ENCODE assay signal across 11 cellular contexts in genomic region chr4:153341575-153342090, GRCh38. TPM values are rescaled to one million over a fixed set of nuclear protein-coding genes. Genes with fewer than 3 reads are reported as not detected.
DNase-seq lines count a peak whose midpoint lies in the region; ATAC-seq, FAIRE-seq and TF ChIP-seq lines count a peak whose summit lies in the region.
"Had no signal": no experiment of that assay in that cellular context is flagged by ENCODE, and none has a peak within 500 bp of the region (broad histone marks: within the 10 kb centered on the region; RNA-seq: fewer than 3 reads in every experiment).

No MANE protein-coding gene starts in this region.

- H3K4me3 Mint-ChIP-seq in naive B cell: peak overlapping the region in 3 of 8 donors; percentile 40 to 61 (median 48)
- H3K4me3 Mint-ChIP-seq: T-helper 1 cell treated with Interleukin-12 subunit alpha and Interleukin-12 subunit beta and Interleukin-4 antibody, amounts not matched to agents 30 μg/mL and 1 μg/mL, for 36 hours had no signal

- no TSS peak for BruUV-seq in K562 (replicated peaks; lab: Mats Ljungman, UMichigan)

- in situ Hi-C loops in K562 (cut with MboI): no loop called here

- peaks cover 21% of the 10 kb centered on the region for H3K79me2 ChIP-seq in K562 (ENCODE audit: control insufficient read depth, insufficient read depth, low read length)

- H2AFZ ChIP-seq in K562 (ENCODE audit: low read depth, low read length): peak overlapping the region; percentile 76

- intact Hi-C loops in K562 (cut with micrococcal nuclease): loop anchor here (10.0 kb wide), 1 partner anchor 123 kb away; the partner anchor contains the start of gene TMEM131L

- no peaks in the 10 kb centered on the region for H3K27me3 Mint-ChIP-seq in naive B cell

- 0 out of 4 replicates have a peak overlapping the region, but pooled peaks of 1 of the 2 experiments have one; percentile 4 for H3K9ac ChIP-seq in K562 (ENCODE audit: insufficient read depth in 1 of 2, low read depth in 2 of 2, low read length in 2 of 2)

- H3K9me3 Mint-ChIP-seq in naive B cell: no peaks in the 10 kb centered on the region
- H3K9me3 Mint-ChIP-seq: activated T-helper 2 cell treated with anti-CD3 and anti-CD28 coated beads, Interferon-gamma antibody, Interleukin-2, Interleukin-4, amounts not matched to agents 10 μg/mL and 5 μg/mL and 100 μg/mL, durations not matched to agents 14 hours and 24 hours and 36 hours; T-helper 1 cell treated with Interleukin-12 subunit alpha and Interleukin-12 subunit beta and Interleukin-4 antibody, amounts not matched to agents 30 μg/mL and 1 μg/mL, for 36 hours had no signal

- peak; percentile 42 for FAIRE-seq in K562 (lab: Jason Lieb, UNC)

- no peaks in the 10 kb centered on the region for H3K9me1 ChIP-seq in K562 (ENCODE audit: control insufficient read depth, insufficient read depth, low read length)

- H3K36me3 Mint-ChIP-seq in naive B cell: no peaks in the 10 kb centered on the region

- H3K27me3 ChIP-seq in K562 (ENCODE audit: control insufficient read depth in 2 of 2, insufficient read depth in 2 of 2, low read length in 2 of 2): no peaks in the 10 kb centered on the region; a peak in 1 of 5 replicates
- H3K27me3 ChIP-seq: uterus had no signal

- peaks cover 8 to 12% of the 10 kb centered on the region in 2 experiments for H3K4me1 ChIP-seq in K562 (replicated peaks in 1 of 2; ENCODE audit: control insufficient read depth in 2 of 2, insufficient read depth in 2 of 2, low read length in 2 of 2)
- H3K4me1 ChIP-seq: uterus had no signal

- DNase-seq in NB4 (ENCODE audit: low read depth) (peak; percentile 82), K562 (ENCODE audit: extremely low read depth in 1 of 4, low spot score in 3 of 4) (peak in 2 of 4 experiments; percentile 43 to 68), naive B cell (peak; percentile 29), NCI-H2227 treated with DMSO at 0.1 percent for 48 hours (lab: John Stamatoyannopoulos, UW) (no peak), activated gamma-delta T cell (lab: John Stamatoyannopoulos, UW) (no peak), retina (no peak), middle frontal gyrus (ENCODE audit: extremely low spot score, low spot score) (no peak)
- DNase-seq: uterus had no signal

- H3K4me1 Mint-ChIP-seq in naive B cell: peaks cover 14 to 36% (median 27%) of the 10 kb centered on the region in 3 donors

- TF ChIP-seq CTCF in NB4 (IDR thresholded peaks at IDR 0.05; ENCODE audit: low read depth, low read length) (no peak), K562 (IDR thresholded peaks at IDR 0.05 in 2 of 3, conservative IDR thresholded peaks at IDR 0.05 in 1 of 3; ENCODE audit: insufficient read depth in 2 of 3, low read depth in 1 of 3, low read length in 3 of 3) (no peak)

- no peaks in the 10 kb centered on the region for H4K20me1 ChIP-seq in K562 (replicated peaks; ENCODE audit: control insufficient read depth, insufficient read depth, low read length)

- H3K27ac ChIP-seq in K562 (ENCODE audit: extremely low read depth, low read depth, low read length): peak overlapping the region; percentile 11
- H3K27ac ChIP-seq: uterus had no signal

- peak; percentile 32 for ATAC-seq in GM18868 (IDR thresholded peaks at IDR 0.05; ENCODE audit: unreplicated experiment)
- ATAC-seq in K562: peak; percentile 6; the same call in 1 of the 3 replicates
- ATAC-seq in naive B cell (ENCODE audit: low read depth in 2 of 2): no peak

- POLR2A ChIA-PET in K562 (lab: Yijun Ruan, JAX): interaction anchor here (1.1 kb wide), 1 partner anchor 18 kb away, joined by 4 read pairs; no protein-coding TSS in a partner anchor

- peak overlapping the region; percentile 44 for H3K4me2 ChIP-seq in K562 (ENCODE audit: insufficient read depth, low read length)

- CTCF ChIA-PET in K562 (lab: Yijun Ruan, JAX; ENCODE audit: low intra/inter-chr PET ratio): interaction anchor here (0.6 to 1.2 kb wide), 2 partner anchors 195 to 232 kb away, joined by 3 read pairs; no protein-coding TSS in a partner anchor

- H3K4me3 ChIP-seq in NB4 (ENCODE audit: low read depth, low read length) (no peak overlapping the region), K562 (no peak overlapping the region)
- H3K4me3 ChIP-seq: uterus had no signal

- no peak; the same call in 1 of the 2 replicates for TF ChIP-seq EP300 in K562 (IDR thresholded peaks at IDR 0.05; ENCODE audit: low read length)

- no peak for TF ChIP-seq RAD21 in K562 (CRISPR knock-in tag; conservative IDR thresholded peaks at IDR 0.05 in 1 of 2, IDR thresholded peaks at IDR 0.05 in 1 of 2)

- H3K9me3 ChIP-seq in K562 (replicated peaks; ENCODE audit: control insufficient read depth, insufficient read depth, low read depth, low read length): no peaks in the 10 kb centered on the region
- H3K9me3 ChIP-seq: uterus had no signal

- no peak for TF ChIP-seq POLR2A in NB4 (IDR thresholded peaks at IDR 0.05; ENCODE audit: extremely low read depth, insufficient read length)
- TF ChIP-seq POLR2A in K562 (conservative IDR thresholded peaks at IDR 0.05): no peak

- H3K27ac Mint-ChIP-seq in naive B cell: peak overlapping the region in 2 of 6 donors; percentile 37 to 65
- H3K27ac Mint-ChIP-seq: activated T-helper 2 cell treated with anti-CD3 and anti-CD28 coated beads, Interferon-gamma antibody, Interleukin-2, Interleukin-4, amounts not matched to agents 10 μg/mL and 5 μg/mL and 100 μg/mL, durations not matched to agents 14 hours and 24 hours and 36 hours; T-helper 1 cell treated with Interleukin-12 subunit alpha and Interleukin-12 subunit beta and Interleukin-4 antibody, amounts not matched to agents 30 μg/mL and 1 μg/mL, for 36 hours had no signal

- 7% methylated on average over 5 of the region's 5 CpGs for WGBS in K562 (ENCODE audit: insufficient coverage, low coverage, missing lambda C conversion rate)

- H3K36me3 ChIP-seq in K562 (ENCODE audit: control insufficient read depth, insufficient read depth, low read length): no peaks in the 10 kb centered on the region
- H3K36me3 ChIP-seq: uterus had no signal

TF ChIP-seq in K562, 482 proteins besides CTCF, POLR2A, EP300 and RAD21 (continues in another document):
- TF ChIP-seq ZNF165 (CRISPR knock-in tag; IDR thresholded peaks at IDR 0.05; ENCODE audit: borderline replicate concordance) (no peak), MBD2 (IDR thresholded peaks at IDR 0.05; ENCODE audit: borderline replicate concordance, low read depth) (no peak), ASH1L (IDR thresholded peaks at IDR 0.05; ENCODE audit: borderline replicate concordance, low read depth, partially characterized antibody) (no peak), FOXP4 (CRISPR knock-in tag; IDR thresholded peaks at IDR 0.05; ENCODE audit: borderline replicate concordance) (no peak), RNF2 (IDR thresholded peaks at IDR 0.05) (no peak), ZNF717 (CRISPR knock-in tag; IDR thresholded peaks at IDR 0.05) (no peak), NCOA6 (IDR thresholded peaks at IDR 0.05) (no peak), CEBPB (tag; IDR thresholded peaks at IDR 0.05) (0 out of 2 replicates have a peak, but pooled peaks have one; percentile 7), PTBP1 (IDR thresholded peaks at IDR 0.05; ENCODE audit: low read depth, low read length) (no peak), DACH1 (IDR thresholded peaks at IDR 0.05; ENCODE audit: partially characterized antibody) (no peak), LARP7 (IDR thresholded peaks at IDR 0.05) (no peak), TRIM28 (IDR thresholded peaks at IDR 0.05) (no peak)
- TF ChIP-seq, protein P1, sequence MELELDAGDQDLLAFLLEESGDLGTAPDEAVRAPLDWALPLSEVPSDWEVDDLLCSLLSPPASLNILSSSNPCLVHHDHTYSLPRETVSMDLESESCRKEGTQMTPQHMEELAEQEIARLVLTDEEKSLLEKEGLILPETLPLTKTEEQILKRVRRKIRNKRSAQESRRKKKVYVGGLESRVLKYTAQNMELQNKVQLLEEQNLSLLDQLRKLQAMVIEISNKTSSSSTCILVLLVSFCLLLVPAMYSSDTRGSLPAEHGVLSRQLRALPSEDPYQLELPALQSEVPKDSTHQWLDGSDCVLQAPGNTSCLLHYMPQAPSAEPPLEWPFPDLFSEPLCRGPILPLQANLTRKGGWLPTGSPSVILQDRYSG (tag; conservative IDR thresholded peaks at IDR 0.05; ENCODE audit: low read depth): no peak

RNA-seq across cellular contexts. Expression of gene MND1, which starts 2.9 kb away (rescaled TPM):
- 9.7 and 28.6 TPM in 2 replicates for total RNA-seq in K562 (2011; cell fraction: chromatin; rRNA removed; ENCODE audit: low replicate concordance)
- 3.0 and 4.3 TPM in 2 replicates for total RNA-seq in K562 (2011; cell fraction: nucleolus; rRNA removed)
- total RNA-seq in K562 (2011; cell fraction: nucleoplasm; rRNA removed): 10.0 and 12.1 TPM in 2 replicates
- total RNA-seq in K562 (2014; rRNA removed) (43.9 and 46.4 TPM in 2 replicates), K562 (2014; rRNA removed; fragmentation: Illumina TruSeq; extraction: Trizol) (65.0 and 74.6 TPM in 2 replicates), K562 (2015; rRNA removed; fragmentation: Illumina TruSeq; extraction: Trizol) (52.4 and 55.4 TPM in 2 replicates), K562 (2021) (38.9 and 39.0 TPM in 2 replicates)
- polyA plus RNA-seq in K562 (2011; rRNA removed) (25.9 and 35.3 TPM in 2 replicates), K562 (2014; fragmentation: Illumina TruSeq; extraction: Trizol) (78.2 and 94.1 TPM in 2 replicates), K562 (2014; fragmentation: Nextera tagmentation; extraction: Ambion mirVana) (10 to 100 TPM; 59.9 to 74.8 TPM), K562 (2014; rRNA removed) (54.5 and 74.2 TPM in 2 replicates), naive B cell (ENCODE audit: low read depth in 6 of 6) (under 1 TPM in 2 of 6 donors, not detected in 4; 0.31 to 0.78 TPM)
- polyA plus RNA-seq in K562 (2011; cell fraction: cytosol; rRNA removed): 1.6 and 7.7 TPM in 2 replicates
- polyA plus RNA-seq in K562 (2011; cell fraction: nucleus; rRNA removed): 4.1 and 7.2 TPM in 2 replicates
- 39.1 and 55.6 TPM in 2 replicates for polyA plus RNA-seq in K562 (2012)
- 34.8 and 51.6 TPM in 2 replicates for polyA minus RNA-seq in K562 (2011; rRNA and poly(A)+ RNA removed)
- 12.6 and 14.8 TPM in 2 replicates for polyA minus RNA-seq in K562 (2011; cell fraction: cytosol; rRNA and poly(A)+ RNA removed)
- polyA minus RNA-seq in K562 (2011; cell fraction: nucleus; rRNA and poly(A)+ RNA removed): 6.2 and 19.0 TPM in 2 replicates

Comparison
In these comparisons a context has a peak if more than half of its experiments do, and no peak if none do; other contexts are left out.
1. ATAC-seq: peak in GM18868 (single experiment) and K562 (single experiment); none in naive B cell (0 of 2).
2. DNase-seq: peak in NB4 (single experiment) and naive B cell (single experiment); none in NCI-H2227 treated with DMSO at 0.1 percent for 48 hours (single experiment), activated gamma-delta T cell (single experiment), retina (single experiment) and middle frontal gyrus (single experiment).